Comparison of ENCODE assay signal across 8 cellular contexts in genomic region chr12:100141998-100142850, GRCh38. TPM values are rescaled to one million over a fixed set of nuclear protein-coding genes. Genes with fewer than 3 reads are reported as not detected.
DNase-seq lines count a peak whose midpoint lies in the region; ATAC-seq and TF ChIP-seq lines count a peak whose summit lies in the region.

No MANE protein-coding gene starts in this region.

- DNase-seq in A673 (ENCODE audit: low spot score) (peak; percentile 50), NCI-H2227 treated with DMSO at 0.1 percent for 48 hours (lab: John Stamatoyannopoulos, UW) (peak; percentile 58), erythroblast (lab: John Stamatoyannopoulos, UW) (peak; percentile 72 to 82), myocyte (ENCODE audit: low read depth) (peak; percentile 50)
- DNase-seq in activated CD8-positive, alpha-beta memory T cell treated with anti-CD3 and anti-CD28 coated beads for 48 hours (ENCODE audit: low read depth in 2 of 3, low spot score in 2 of 3): peak; percentile 23 to 31 (median 25)

- intact Hi-C loops in A673 (cut with micrococcal nuclease; ENCODE audit: unreplicated experiment): loop anchor here (5.0 kb wide), 1 partner anchor 430 kb away; the partner anchor contains the start of gene GAS2L3

- TF ChIP-seq POLR2A in erythroblast (IDR thresholded peaks at IDR 0.05; ENCODE audit: low read length): peak; percentile 72

- CTCF ChIA-PET in A673 (lab: Charles Lee): no interaction called here

- H3K4me3 ChIP-seq in A673 (ENCODE audit: low read depth, low read length, poor library complexity, severe bottlenecking) (peak overlapping the region; percentile 98), subcutaneous abdominal adipose tissue (ENCODE audit: low read depth in 1 of 5, low read length in 5 of 5) (peak overlapping the region; percentile 91 to 98 (median 96))

- H3K27me3 ChIP-seq in A673 (replicated peaks; ENCODE audit: insufficient read depth, low read depth, low read length, poor library complexity) (no peaks in the 10 kb centered on the region), subcutaneous abdominal adipose tissue (ENCODE audit: control insufficient read depth in 5 of 5, insufficient read depth in 4 of 5, low read length in 5 of 5) (no peaks in the 10 kb centered on the region)

- H3K9me3 ChIP-seq in A673 (ENCODE audit: low read depth, low read length, poor library complexity, severe bottlenecking) (no peaks in the 10 kb centered on the region), subcutaneous abdominal adipose tissue (ENCODE audit: control insufficient read depth in 5 of 5, low read length in 5 of 5) (peaks cover 0 to 3% (median 0%) of the 10 kb centered on the region in 5 donors)

- no peak for TF ChIP-seq CTCF in A673 (conservative IDR thresholded peaks at IDR 0.05; ENCODE audit: low read depth, low read length)

- peak; percentile 45 for ATAC-seq in GM18511 (IDR thresholded peaks at IDR 0.05; ENCODE audit: unreplicated experiment)
- peak; percentile 38 for ATAC-seq in HG02973 (IDR thresholded peaks at IDR 0.05; ENCODE audit: unreplicated experiment)

- H3K4me1 ChIP-seq in A673 (ENCODE audit: insufficient read depth, low read length, poor library complexity, severe bottlenecking): peaks cover 22% of the 10 kb centered on the region
- peaks cover 3 to 35% (median 27%) of the 10 kb centered on the region in 5 donors for H3K4me1 ChIP-seq in subcutaneous abdominal adipose tissue (ENCODE audit: control insufficient read depth in 5 of 5, insufficient read depth in 5 of 5, low read length in 5 of 5)

- peak overlapping the region; percentile 86 to 98 (median 94) for H3K9ac ChIP-seq in subcutaneous abdominal adipose tissue (ENCODE audit: low read length in 5 of 5)

- H3K27ac ChIP-seq in A673 (ENCODE audit: low read depth, low read length, poor library complexity, severe bottlenecking) (peak overlapping the region; percentile 92), subcutaneous abdominal adipose tissue (ENCODE audit: low read depth, low read length) (peak overlapping the region; percentile 97)

- H3K36me3 ChIP-seq in A673 (ENCODE audit: insufficient read depth, low read length, poor library complexity, severe bottlenecking) (no peaks in the 10 kb centered on the region), subcutaneous abdominal adipose tissue (ENCODE audit: control insufficient read depth in 5 of 5, insufficient read depth in 5 of 5, low read length in 5 of 5) (no peaks in the 10 kb centered on the region)

- no TSS peak for BruUV-seq in A673 (replicated peaks; lab: Mats Ljungman, UMichigan)

- POLR2A ChIA-PET in A673 (lab: Charles Lee; ENCODE audit: low non-redundant PET): no interaction called here

RNA-seq across cellular contexts. Expression of gene BLTP3B, which starts 0.5 kb away (rescaled TPM):
- total RNA-seq in A673 (2021): 31.6 and 31.8 TPM in 2 replicates
- 38.5 and 43.2 TPM in 2 replicates for total RNA-seq in myocyte
- 7.3 TPM for polyA plus RNA-seq in myocyte (2012)

RNA-seq across cellular contexts. Expression of gene ACTR6, which starts 58.4 kb away (rescaled TPM):
- total RNA-seq in A673 (2021): 36.0 and 39.7 TPM in 2 replicates
- 23.4 and 29.4 TPM in 2 replicates for total RNA-seq in myocyte
- polyA plus RNA-seq in myocyte (2012): 16.0 TPM

Comparison
In these comparisons a context has a peak if more than half of its experiments do, and no peak if none do; other contexts are left out.
1. Peak in every context shown above with its lines: DNase-seq, ATAC-seq, H3K4me3 ChIP-seq and H3K27ac ChIP-seq.
2. DNase-seq: peak in every context shown above with its lines; median percentile 77 in erythroblast; 58 in NCI-H2227 treated with DMSO at 0.1 percent for 48 hours; 50 in A673; 50 in myocyte; 25 in activated CD8-positive, alpha-beta memory T cell treated with anti-CD3 and anti-CD28 coated beads for 48 hours.